In genomic region chr10:99430116-99430450, GRCh38 we compare ENCODE assay signal across 8 cellular contexts. TPM values are rescaled to one million over a fixed set of nuclear protein-coding genes. Genes with fewer than 3 reads are reported as not detected.
A peak's percentile ranks its signal among the peaks of the same experiment; 100 is the strongest.
DNase-seq lines count a peak whose midpoint lies in the region; ATAC-seq, FAIRE-seq and TF ChIP-seq lines count a peak whose summit lies in the region.

No MANE protein-coding gene starts in this region.

- H3K4me3 ChIP-seq in astrocyte of the cerebellum (ENCODE audit: low read depth, low read length) (peak overlapping the region; percentile 90), HepG2 (replicated peaks in 1 of 3; ENCODE audit: insufficient read depth in 1 of 3, low read depth in 2 of 3, low read length in 3 of 3) (peak overlapping the region; percentile 87 to 99 (median 93)), tibial nerve (peak overlapping the region; percentile 63 to 85 (median 71))

- peak overlapping the region; percentile 98 for H3K27ac Mint-ChIP-seq in activated CD4-positive, alpha-beta T cell treated with anti-CD3 and anti-CD28 coated beads, Interleukin-2, amount 10 ng/mL, durations not matched to agents 24 days and 14 days

- H3K9me3 ChIP-seq in HepG2 (ENCODE audit: low read length), result no peaks in the 10 kb centered on the region
- no peaks in the 10 kb centered on the region for H3K9me3 ChIP-seq in tibial nerve

- no peaks in the 10 kb centered on the region; a peak in 1 of 5 replicates for H3K27me3 ChIP-seq in HepG2 (ENCODE audit: control insufficient read depth in 1 of 2, insufficient read depth in 2 of 2, low read length in 2 of 2)
- H3K27me3 ChIP-seq in tibial nerve, result no peaks in the 10 kb centered on the region

- TF ChIP-seq POLR2A in HepG2 (IDR thresholded peaks at IDR 0.05; ENCODE audit: insufficient read depth in 1 of 2, low read depth in 2 of 2, low read length in 2 of 2), result no peak
- TF ChIP-seq POLR2A in tibial nerve (IDR thresholded peaks at IDR 0.05), result no peak

- FAIRE-seq in HepG2 (lab: Jason Lieb, UNC), result no peak

- under 1% methylated on average over 11 of the region's 14 CpGs for WGBS in HepG2 (ENCODE audit: low lambda C conversion rate)
- WGBS in tibial nerve, 2 donors, result 14 to 23% methylated on average over 5 to 13 of the region's 14 CpGs

- DNase-seq in activated CD4-positive, alpha-beta T cell treated with anti-CD3 and anti-CD28 coated beads, Interleukin-2, amount 10 ng/mL, durations not matched to agents 24 days and 14 days, result no peak
- DNase-seq in activated CD4-positive, alpha-beta T cell treated with anti-CD3 and anti-CD28 coated beads for 48 hours, result no peak
- DNase-seq in astrocyte of the cerebellum (ENCODE audit: low read depth) (no peak), HepG2 (ENCODE audit: low spot score) (no peak), tibial nerve (ENCODE audit: low spot score in 2 of 2) (no peak), posterior vena cava (ENCODE audit: low spot score) (no peak)
- DNase-seq in stimulated activated CD4-positive, alpha-beta T cell treated with anti-CD3 and anti-CD28 coated beads, Interleukin-2, amount 100 ng/mL, for 48 hours, result no peak

- H3K27ac ChIP-seq in HepG2 (ENCODE audit: extremely low read length, insufficient read depth, low read length) (peak overlapping the region; percentile 73), tibial nerve (peak overlapping the region; percentile 21 to 88 (median 76))

- H3K4me2 ChIP-seq in HepG2 (ENCODE audit: low read depth, low read length), result peak overlapping the region; percentile 90

- H3K36me3 ChIP-seq in HepG2 (replicated peaks in 1 of 2; ENCODE audit: control insufficient read depth in 1 of 2, insufficient read depth in 2 of 2, low read length in 2 of 2) (peaks cover 7 to 20% of the 10 kb centered on the region in 2 experiments), tibial nerve (peaks cover 0 to 22% (median 0%) of the 10 kb centered on the region in 3 donors)

- TF ChIP-seq RAD21 in HepG2 (CRISPR knock-in tag; IDR thresholded peaks at IDR 0.05), result no peak

- TF ChIP-seq CTCF in astrocyte of the cerebellum (IDR thresholded peaks at IDR 0.05; ENCODE audit: low read depth, low read length, missing control alignments) (no peak), HepG2 (CRISPR knock-in tag; IDR thresholded peaks at IDR 0.05) (no peak), tibial nerve (IDR thresholded peaks at IDR 0.05) (no peak)

- H3K9ac ChIP-seq in HepG2 (ENCODE audit: insufficient read depth, low read depth, low read length), result peak overlapping the region; percentile 91

- TF ChIP-seq EP300 in HepG2 (IDR thresholded peaks at IDR 0.05; ENCODE audit: low read depth in 2 of 2, low read length in 2 of 2) (no peak), HepG2 (CRISPR knock-in tag; IDR thresholded peaks at IDR 0.05; ENCODE audit: borderline replicate concordance) (no peak), tibial nerve (IDR thresholded peaks at IDR 0.05) (no peak)

- POLR2A ChIA-PET in HepG2 (lab: Yijun Ruan, JAX), result interaction anchor here (0.7 to 2.6 kb wide), 20 partner anchors 9 to 303 kb away, joined by 3 to 43 read pairs (median 5); partner anchors contain the start of genes ENTPD7 and SLC25A28

- intact Hi-C loops in activated CD4-positive, alpha-beta T cell treated with anti-CD3 and anti-CD28 coated beads, Interleukin-2, amount 10 ng/mL, durations not matched to agents 24 days and 14 days (cut with micrococcal nuclease), result loop anchor here (1.0 to 2.0 kb wide), 3 partner anchors 37 to 302 kb away; partner anchors contain the start of genes COX15, CUTC and SLC25A28
- intact Hi-C loops in HepG2 (cut with micrococcal nuclease; ENCODE audit: unreplicated experiment), result loop anchor here (1.0 to 2.0 kb wide), 2 partner anchors 17 to 34 kb away; no protein-coding TSS in a partner anchor
- intact Hi-C loops in posterior vena cava (cut with DNase I), result loop anchor here (10.0 kb wide), 1 partner anchor 185 kb away; no protein-coding TSS in a partner anchor

- H2AFZ ChIP-seq in HepG2 (ENCODE audit: low read length), result no peak overlapping the region

- in situ Hi-C loops in astrocyte of the cerebellum (cut with HindIII; ENCODE audit: low sequenced_read_pairs) (no loop called here), HepG2 (cut with HindIII; ENCODE audit: extremely low pct_ligation_motif_present, low pct_unique_long_range_greater_than_20kb) (loop anchor here (5.0 kb wide), 2 partner anchors 38 to 182 kb away; no protein-coding TSS in a partner anchor)

- BruUV-seq in HepG2 (replicated peaks; lab: Mats Ljungman, UMichigan), result TSS peak; percentile 58

- CTCF ChIA-PET in HepG2 (lab: Yijun Ruan, JAX; ENCODE audit: low intra/inter-chr PET ratio, low total read pairs), result no interaction called here

- H3K27me3 Mint-ChIP-seq in activated CD4-positive, alpha-beta T cell treated with anti-CD3 and anti-CD28 coated beads, Interleukin-2, amount 10 ng/mL, durations not matched to agents 24 days and 14 days, result no peaks in the 10 kb centered on the region

- H3K4me3 Mint-ChIP-seq in activated CD4-positive, alpha-beta T cell treated with anti-CD3 and anti-CD28 coated beads, Interleukin-2, amount 10 ng/mL, durations not matched to agents 24 days and 14 days, result peak overlapping the region; percentile 99

- H3K9me3 Mint-ChIP-seq in activated CD4-positive, alpha-beta T cell treated with anti-CD3 and anti-CD28 coated beads, Interleukin-2, amount 10 ng/mL, durations not matched to agents 24 days and 14 days, result no peaks in the 10 kb centered on the region

- ATAC-seq in HG03175 (IDR thresholded peaks at IDR 0.05; ENCODE audit: unreplicated experiment) (peak; percentile 11), HepG2 (peak; percentile 30; the same call in 2 of the 3 replicates)

- peaks cover 4% of the 10 kb centered on the region for H3K36me3 Mint-ChIP-seq in activated CD4-positive, alpha-beta T cell treated with anti-CD3 and anti-CD28 coated beads, Interleukin-2, amount 10 ng/mL, durations not matched to agents 24 days and 14 days (ENCODE audit: low read depth)

- peaks cover 64% of the 10 kb centered on the region for H3K79me2 ChIP-seq in HepG2 (ENCODE audit: insufficient read depth, low read length)

- peaks cover 29% of the 10 kb centered on the region for H3K4me1 Mint-ChIP-seq in activated CD4-positive, alpha-beta T cell treated with anti-CD3 and anti-CD28 coated beads, Interleukin-2, amount 10 ng/mL, durations not matched to agents 24 days and 14 days

- no peaks in the 10 kb centered on the region for H4K20me1 ChIP-seq in HepG2 (ENCODE audit: insufficient read depth, low read length)

- H3K4me1 ChIP-seq in HepG2 (ENCODE audit: insufficient read depth, low read length) (peaks cover 56% of the 10 kb centered on the region), tibial nerve (peaks cover 0 to 21% (median 9%) of the 10 kb centered on the region in 4 donors)

TF ChIP-seq in HepG2, 621 proteins besides CTCF, POLR2A, EP300 and RAD21 (continues in another document):
- TF ChIP-seq TP53 (CRISPR knock-in tag; conservative IDR thresholded peaks at IDR 0.05), result 0 out of 2 replicates have a peak, but pooled peaks have one; percentile 24
- TF ChIP-seq CHD2 (IDR thresholded peaks at IDR 0.05; ENCODE audit: low read depth, low read length), result peak; percentile 25; the same call in 1 of the 2 replicates
- TF ChIP-seq PAWR (CRISPR knock-in tag; IDR thresholded peaks at IDR 0.05; ENCODE audit: borderline replicate concordance), result no peak
- TF ChIP-seq HDAC1 (CRISPR knock-in tag; IDR thresholded peaks at IDR 0.05), result no peak
- peak; percentile 36; the same call in 1 of the 2 replicates for TF ChIP-seq MEIS2 (CRISPR knock-in tag; IDR thresholded peaks at IDR 0.05)
- no peak for TF ChIP-seq ZBTB2 (CRISPR knock-in tag; IDR thresholded peaks at IDR 0.05; ENCODE audit: low read depth)
- TF ChIP-seq IRF2 (CRISPR knock-in tag; IDR thresholded peaks at IDR 0.05), result 0 out of 2 replicates have a peak, but pooled peaks have one; percentile 3
- TF ChIP-seq ZMYM2 (CRISPR knock-in tag; IDR thresholded peaks at IDR 0.05), result peak; percentile 65; the same call in 1 of the 2 replicates

RNA-seq across cellular contexts. Expression of gene GOT1, which starts 0.3 kb away (rescaled TPM):
- 37.2 and 38.0 TPM in 2 replicates for total RNA-seq in activated CD4-positive, alpha-beta T cell treated with anti-CD3 and anti-CD28 coated beads, Interleukin-2, amount 10 ng/mL, durations not matched to agents 24 days and 14 days
- total RNA-seq in HepG2 (2016; rRNA removed; fragmentation: Illumina TruSeq; extraction: Trizol), result 102 and 138 TPM in 2 replicates
- 28.5 and 30.6 TPM in 2 replicates for total RNA-seq in HepG2 (2016; cell fraction: cytosol; rRNA removed; fragmentation: Illumina TruSeq; extraction: Trizol; ENCODE audit: low read depth)
- 105 and 133 TPM in 2 replicates for total RNA-seq in HepG2 (2016; cell fraction: insoluble cytoplasmic fraction; rRNA removed; fragmentation: Illumina TruSeq; extraction: Trizol)
- 30.1 and 35.1 TPM in 2 replicates for total RNA-seq in HepG2 (2016; cell fraction: membrane; rRNA removed; fragmentation: Illumina TruSeq; extraction: Trizol)
- total RNA-seq in HepG2 (2016; cell fraction: nucleus; rRNA removed; fragmentation: Illumina TruSeq; extraction: Trizol), result 41.3 and 49.6 TPM in 2 replicates
- 81.2 and 108 TPM in 2 replicates for polyA plus RNA-seq in HepG2 (2011; rRNA removed)
- 60.2 and 68.1 TPM in 2 replicates for polyA plus RNA-seq in HepG2 (2011; cell fraction: cytosol; rRNA removed)
- 40.4 and 52.4 TPM in 2 replicates for polyA plus RNA-seq in HepG2 (2011; cell fraction: nucleus; rRNA removed)
- polyA plus RNA-seq in HepG2 (2012), result 92.4 and 114 TPM in 2 replicates
- polyA plus RNA-seq in HepG2 (2016; cell fraction: cytosol; fragmentation: Illumina TruSeq; extraction: Trizol; ENCODE audit: low read depth), result 18.3 and 21.0 TPM in 2 replicates
- polyA plus RNA-seq in HepG2 (2016; cell fraction: insoluble cytoplasmic fraction; fragmentation: Illumina TruSeq; extraction: Trizol; ENCODE audit: low read depth), result 135 and 142 TPM in 2 replicates
- polyA plus RNA-seq in HepG2 (2016; cell fraction: membrane; fragmentation: Illumina TruSeq; extraction: Trizol; ENCODE audit: low read depth), result 21.5 and 28.1 TPM in 2 replicates
- 59.9 and 72.8 TPM in 2 replicates for polyA plus RNA-seq in HepG2 (2016; cell fraction: nucleus; fragmentation: Illumina TruSeq; extraction: Trizol; ENCODE audit: insufficient read depth, low read depth)
- polyA minus RNA-seq in HepG2 (2011; rRNA and poly(A)+ RNA removed; ENCODE audit: low replicate concordance), result 39.6 and 69.8 TPM in 2 replicates
- polyA minus RNA-seq in HepG2 (2011; cell fraction: cytosol; rRNA and poly(A)+ RNA removed), result 71.8 and 90.7 TPM in 2 replicates
- polyA minus RNA-seq in HepG2 (2011; cell fraction: nucleus; rRNA and poly(A)+ RNA removed), result 41.1 and 59.3 TPM in 2 replicates
- 10 to 100 TPM in 3 of 4 donors, 1 to 10 TPM in 1; 8.6 to 19.9 (median 12.1) TPM for total RNA-seq in tibial nerve
- 10 to 100 TPM; 13.2 to 13.4 TPM for total RNA-seq in posterior vena cava
